ENCODE assay signal across 8 cellular contexts in genomic region chr2:231605607-231606091, GRCh38. TPM values are rescaled to one million over a fixed set of nuclear protein-coding genes. Genes with fewer than 3 reads are reported as not detected.
DNase-seq lines count a peak whose midpoint lies in the region; ATAC-seq, FAIRE-seq and TF ChIP-seq lines count a peak whose summit lies in the region.

No MANE protein-coding gene starts in this region.

- H3K23ac ChIP-seq in mesendoderm (ENCODE audit: low read length): no peak overlapping the region

- H3K27me3 ChIP-seq in brain microvascular endothelial cell (replicated peaks) (no peaks in the 10 kb centered on the region), mesendoderm (ENCODE audit: insufficient read depth, low read length, poor library complexity) (no peaks in the 10 kb centered on the region), tibial nerve (no peaks in the 10 kb centered on the region)

- ATAC-seq in left lobe of liver: no peak

- H3K27me3 Mint-ChIP-seq in activated T-cell treated with anti-CD3 and anti-CD28 coated beads, Interleukin-2, amount 50 U/mL, for 24 hours: no peaks in the 10 kb centered on the region

- no peaks in the 10 kb centered on the region for H3K79me1 ChIP-seq in mesendoderm (ENCODE audit: low read length)

- H3K27ac Mint-ChIP-seq in activated T-cell treated with anti-CD3 and anti-CD28 coated beads, Interleukin-2, amount 50 U/mL, for 24 hours: no peak overlapping the region

- in situ Hi-C loops in brain microvascular endothelial cell (cut with HindIII; ENCODE audit: low pct_ligation_motif_present, low sequenced_read_pairs): no loop called here

- H4K5ac ChIP-seq in mesendoderm (ENCODE audit: low read length): no peak overlapping the region

- peaks cover 16% of the 10 kb centered on the region for H3K4me1 Mint-ChIP-seq in activated T-cell treated with anti-CD3 and anti-CD28 coated beads, Interleukin-2, amount 50 U/mL, for 24 hours (ENCODE audit: low read depth)

- H3K9me3 Mint-ChIP-seq in activated T-cell treated with anti-CD3 and anti-CD28 coated beads, Interleukin-2, amount 50 U/mL, for 24 hours: no peaks in the 10 kb centered on the region

- TF ChIP-seq CTCF in brain microvascular endothelial cell (IDR thresholded peaks at IDR 0.05; ENCODE audit: low read depth, low read length, missing control alignments) (peak; percentile 1), tibial nerve (IDR thresholded peaks at IDR 0.05) (no peak)

- no peak for TF ChIP-seq POLR2A in tibial nerve (IDR thresholded peaks at IDR 0.05)

- DNase-seq in activated T-cell treated with anti-CD3 and anti-CD28 coated beads, Interleukin-2, amount 50 U/mL, for 24 hours: no peak
- no peak for DNase-seq in activated T-cell treated with anti-CD3 and anti-CD28 coated beads, Interleukin-2, amount 50 U/mL, for 1 hour
- no peak for DNase-seq in brain microvascular endothelial cell
- DNase-seq in mesendoderm: peak; percentile 75
- DNase-seq in tibial nerve (ENCODE audit: low spot score in 2 of 2): no peak
- no peak for DNase-seq in RPMI8226
- DNase-seq in left lobe of liver (ENCODE audit: low spot score): no peak
- DNase-seq in urothelium cell line (ENCODE audit: low spot score): no peak

- H3K27ac ChIP-seq in brain microvascular endothelial cell (no peak overlapping the region), mesendoderm (ENCODE audit: low read depth, low read length) (peak overlapping the region; percentile 51), tibial nerve (peak overlapping the region; percentile 95 to 99 (median 96))

- FAIRE-seq in urothelium cell line (lab: Jason Lieb, UNC): no peak

- H2BK15ac ChIP-seq in mesendoderm (replicated peaks; ENCODE audit: low read depth): no peak overlapping the region

- no peak overlapping the region for H3K9ac ChIP-seq in mesendoderm (ENCODE audit: low read length)

- no peaks in the 10 kb centered on the region for H3K79me2 ChIP-seq in mesendoderm (ENCODE audit: control insufficient read depth, insufficient read depth, low read length)

- peak overlapping the region; percentile 33 for H3K4me3 Mint-ChIP-seq in activated T-cell treated with anti-CD3 and anti-CD28 coated beads, Interleukin-2, amount 50 U/mL, for 24 hours

- H2BK120ac ChIP-seq in mesendoderm (ENCODE audit: low read depth, low read length): no peak overlapping the region

- no peak overlapping the region for H3K4me2 ChIP-seq in mesendoderm (ENCODE audit: low read length)

- no peak overlapping the region for H3K4me3 ChIP-seq in brain microvascular endothelial cell (ENCODE audit: low read depth, low read length)
- no peak overlapping the region for H3K4me3 ChIP-seq in mesendoderm (ENCODE audit: low read length)
- H3K4me3 ChIP-seq in tibial nerve: no peak overlapping the region

- no peaks in the 10 kb centered on the region for H3K9me3 ChIP-seq in tibial nerve

- H2BK5ac ChIP-seq in mesendoderm (ENCODE audit: low read length): no peak overlapping the region

- H2AK5ac ChIP-seq in mesendoderm (ENCODE audit: low read length): no peak overlapping the region

- peaks cover 4% of the 10 kb centered on the region for H3K4me1 ChIP-seq in mesendoderm (ENCODE audit: control insufficient read depth, low read depth, low read length)
- peaks cover 0 to 59% (median 41%) of the 10 kb centered on the region in 4 donors for H3K4me1 ChIP-seq in tibial nerve

- WGBS in mesendoderm (ENCODE audit: extremely low coverage, insufficient coverage, low lambda C conversion rate): no CpG with 5 or more reads among the region's 7 CpGs
- WGBS in tibial nerve, 2 donors: 59 to 81% methylated on average over 3 to 7 of the region's 7 CpGs

- no peak overlapping the region for H3K56ac ChIP-seq in mesendoderm (ENCODE audit: low read length)

- no peak for TF ChIP-seq EP300 in tibial nerve (IDR thresholded peaks at IDR 0.05)

- H3K4ac ChIP-seq in mesendoderm (ENCODE audit: low read depth, low read length): no peak overlapping the region

- H3K36me3 ChIP-seq in brain microvascular endothelial cell (replicated peaks) (no peaks in the 10 kb centered on the region), mesendoderm (ENCODE audit: control insufficient read depth, insufficient read depth, low read length) (no peaks in the 10 kb centered on the region), tibial nerve (no peaks in the 10 kb centered on the region)

- no peaks in the 10 kb centered on the region for H3K36me3 Mint-ChIP-seq in activated T-cell treated with anti-CD3 and anti-CD28 coated beads, Interleukin-2, amount 50 U/mL, for 24 hours (ENCODE audit: low read depth)

- H4K8ac ChIP-seq in mesendoderm (ENCODE audit: low read depth, low read length): no peak overlapping the region

- no peak overlapping the region for H3K18ac ChIP-seq in mesendoderm (ENCODE audit: low read length)

RNA-seq across cellular contexts. Expression of gene TEX44, which starts 13.0 kb away (rescaled TPM):
- polyA plus RNA-seq in mesendoderm (2013, experiment 1 of 2): not detected
- not detected for polyA plus RNA-seq in mesendoderm (2013, experiment 2 of 2)
- total RNA-seq in tibial nerve (not detected), left lobe of liver (not detected)
